25 cellular contexts compared by ENCODE assay signal in genomic region chr18:79772865-79773696, GRCh38. TPM values are rescaled to one million over a fixed set of nuclear protein-coding genes. Genes with fewer than 3 reads are reported as not detected.
DNase-seq lines count a peak whose midpoint lies in the region; ATAC-seq and TF ChIP-seq lines count a peak whose summit lies in the region.
"Had no signal": no experiment of that assay in that cellular context is flagged by ENCODE, and none has a peak within 500 bp of the region (broad histone marks: within the 10 kb centered on the region; RNA-seq: fewer than 3 reads in every experiment).

No MANE protein-coding gene starts in this region.

- no peaks in the 10 kb centered on the region for H4K20me1 ChIP-seq in osteoblast (ENCODE audit: insufficient read depth, low read length)

- in situ Hi-C loops in transverse colon (cut with MboI; ENCODE audit: low pct_ligation_motif_present in 1 of 4, low pct_unique_long_range_greater_than_20kb in 1 of 4, low sequenced_read_pairs in 3 of 4), result no loop called here

- H3K79me2 ChIP-seq in osteoblast (ENCODE audit: insufficient read depth, low read length), result no peaks in the 10 kb centered on the region

- H3K27ac ChIP-seq in osteoblast (ENCODE audit: low read depth, low read length) (no peak overlapping the region), transverse colon (no peak overlapping the region)
- H3K27ac ChIP-seq: 22Rv1, KMS-11, SK-N-MC had no signal

- H3K27me3 ChIP-seq in osteoblast (ENCODE audit: insufficient read depth, low read length) (peaks cover 13% of the 10 kb centered on the region), transverse colon (peaks cover 5% of the 10 kb centered on the region)

- H3K4me1 ChIP-seq in osteoblast (ENCODE audit: insufficient read depth, low read length), result no peaks in the 10 kb centered on the region
- no peaks in the 10 kb centered on the region for H3K4me1 ChIP-seq in transverse colon

- no peak overlapping the region for H3K4me2 ChIP-seq in osteoblast (ENCODE audit: insufficient read depth, low read length)
- H3K4me2 ChIP-seq: GM23338, KMS-11 had no signal

- no peaks in the 10 kb centered on the region for H3K9me3 ChIP-seq in osteoblast (ENCODE audit: low read depth, low read length)
- no peaks in the 10 kb centered on the region for H3K9me3 ChIP-seq in transverse colon

- H2AFZ ChIP-seq in osteoblast (ENCODE audit: low read length), result no peak overlapping the region
- H2AFZ ChIP-seq: GM23338 had no signal

- WGBS in transverse colon (ENCODE audit: low coverage in 1 of 2), 2 donors, result 80 to 89% methylated on average over 2 to 31 of the region's 31 CpGs

- no peak overlapping the region for H3K4me3 ChIP-seq in osteoblast (ENCODE audit: insufficient read depth, low read length)
- no peak overlapping the region for H3K4me3 ChIP-seq in transverse colon
- H3K4me3 ChIP-seq: GM23338, SK-N-MC had no signal

- intact Hi-C loops in transverse colon (cut with DNase I; ENCODE audit: low total_unique reads), result no loop called here

- DNase-seq in activated effector memory CD4-positive, alpha-beta T cell treated with anti-CD3 and anti-CD28 coated beads, Interleukin-2, amount 50 U/mL, for 16 hours, result peak; percentile 37
- DNase-seq in activated effector memory CD4-positive, alpha-beta T cell treated with Interleukin-2 at 50 U/mL for 16 hours, result no peak
- DNase-seq in osteoblast (ENCODE audit: insufficient read length, low spot score, missing footprints), result peak; percentile 65
- DNase-seq in transverse colon, result peak; percentile 4
- DNase-seq in LoVo (ENCODE audit: low spot score), result no peak
- DNase-seq: ACHN; CD4-positive, CD25-positive, alpha-beta regulatory T cell; DMS53; H9; NCI-H1092; NCI-H1417 treated with DMSO at 0.1 percent for 48 hours; NCI-H1694 treated with DMSO at 0.1 percent for 48 hours; NCI-H2081; NCI-H2227 treated with DMSO at 0.1 percent for 48 hours; NCI-H526 treated with DMSO at 0.1 percent for 48 hours; SIG-M5 had no signal

- TF ChIP-seq POLR2A in transverse colon (IDR thresholded peaks at IDR 0.05), result no peak

- TF ChIP-seq CTCF in osteoblast (IDR thresholded peaks at IDR 0.05; ENCODE audit: extremely low read depth, low read depth, low read length), result no peak
- no peak for TF ChIP-seq CTCF in transverse colon (IDR thresholded peaks at IDR 0.05)

- ATAC-seq in esophagus mucosa (peak; percentile 11), GM18861 (IDR thresholded peaks at IDR 0.05; ENCODE audit: unreplicated experiment) (no peak), HG02763 (IDR thresholded peaks at IDR 0.05; ENCODE audit: unreplicated experiment) (no peak)
- ATAC-seq: GM23338, Panc1 had no signal

- H3K36me3 ChIP-seq in osteoblast (ENCODE audit: insufficient read depth, low read length), result no peaks in the 10 kb centered on the region
- H3K36me3 ChIP-seq in transverse colon, result no peaks in the 10 kb centered on the region

- TF ChIP-seq EP300 in transverse colon (IDR thresholded peaks at IDR 0.05; ENCODE audit: low read depth), result no peak

RNA-seq across cellular contexts. Expression of gene KCNG2, which starts 24.7 kb away (rescaled TPM):
- total RNA-seq in esophagus mucosa (0.20 TPM), osteoblast (not detected in 2 replicates), transverse colon (1 to 10 TPM in 1 of 4 donors, under 1 TPM in 1, not detected in 2; 0.41 to 6.7 TPM)
- total RNA-seq: CD4-positive, CD25-positive, alpha-beta regulatory T cell; Daoy had no signal

Comparison
In these comparisons a context has a peak if more than half of its experiments do, and no peak if none do; other contexts are left out.
1. DNase-seq: peak in activated effector memory CD4-positive, alpha-beta T cell treated with anti-CD3 and anti-CD28 coated beads, Interleukin-2, amount 50 U/mL, for 16 hours (single experiment), osteoblast (single experiment) and transverse colon (single experiment); none in activated effector memory CD4-positive, alpha-beta T cell treated with Interleukin-2 at 50 U/mL for 16 hours (single experiment) and LoVo (single experiment).